ENCODE assay signal across 8 cellular contexts in the genomic region with DNA sequence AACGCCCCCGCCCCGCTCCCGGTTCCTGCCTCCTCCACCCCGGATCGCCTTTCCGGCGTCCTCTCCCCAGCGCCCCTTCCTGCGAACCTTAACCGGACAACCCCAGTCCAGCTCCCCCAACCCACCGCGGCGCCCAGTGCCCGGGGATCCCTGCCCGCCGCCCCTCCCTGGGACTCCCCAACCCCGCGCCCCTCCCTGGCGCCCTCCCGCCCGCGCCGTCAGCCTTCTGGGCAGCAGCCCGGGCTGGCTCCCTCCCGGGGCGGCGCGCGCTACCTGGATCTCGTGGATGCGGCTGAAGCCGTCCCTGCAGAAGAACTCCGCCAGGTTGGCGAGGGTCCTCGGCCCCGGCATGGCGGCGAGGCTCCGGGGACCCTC. TPM values are rescaled to one million over a fixed set of nuclear protein-coding genes. Genes with fewer than 3 reads are reported as not detected.
A peak's percentile ranks its signal among the peaks of the same experiment; 100 is the strongest.
DNase-seq lines count a peak whose midpoint lies in the region; ATAC-seq, FAIRE-seq and TF ChIP-seq lines count a peak whose summit lies in the region.

No MANE protein-coding gene starts in this region.

- no peaks in the 10 kb centered on the region for H3K79me2 ChIP-seq in SK-N-SH (ENCODE audit: insufficient read depth)

- peak overlapping the region; percentile 84 for H3K4me2 ChIP-seq in SK-N-SH

- H3K27ac Mint-ChIP-seq in CD4-positive, alpha-beta T cell: no peak overlapping the region

- ATAC-seq in left cardiac atrium (peak; percentile 45 to 57), HG03520 (IDR thresholded peaks at IDR 0.05; ENCODE audit: unreplicated experiment) (no peak), HG02884 (IDR thresholded peaks at IDR 0.05; ENCODE audit: unreplicated experiment) (no peak), GM21737 (IDR thresholded peaks at IDR 0.05; ENCODE audit: unreplicated experiment) (no peak)
- no peak for ATAC-seq in CD4-positive, alpha-beta T cell (ENCODE audit: poor library complexity)

- no peak overlapping the region for H3K27ac ChIP-seq in SK-N-SH (ENCODE audit: low read depth in 2 of 2, low read length in 1 of 2)
- H3K27ac ChIP-seq in CD4-positive, alpha-beta T cell (ENCODE audit: low read depth, low read length): no peak overlapping the region

- H3K9me3 Mint-ChIP-seq in CD4-positive, alpha-beta T cell: peaks cover 2% of the 10 kb centered on the region

- no peak overlapping the region for H3K9ac ChIP-seq in SK-N-SH

- peaks cover 22% of the 10 kb centered on the region for H3K27me3 ChIP-seq in SK-N-SH (ENCODE audit: insufficient read depth)
- peaks cover 63% of the 10 kb centered on the region for H3K27me3 ChIP-seq in CD4-positive, alpha-beta T cell (ENCODE audit: control insufficient read depth, insufficient read depth, low read length)

- DNase-seq in H54 (ENCODE audit: insufficient read length, low spot score) (no peak), SK-N-SH (peak; percentile 82), left cardiac atrium (no peak), skeletal muscle cell (ENCODE audit: low read depth) (no peak)
- DNase-seq in CD4-positive, alpha-beta T cell: no peak

- peaks cover 70% of the 10 kb centered on the region for H3K27me3 Mint-ChIP-seq in CD4-positive, alpha-beta T cell

- H3K4me3 ChIP-seq in SK-N-SH (ENCODE audit: low read depth in 2 of 2, low read length in 1 of 2) (peak overlapping the region; percentile 50 to 57), skeletal muscle cell (ENCODE audit: low read depth, low read length) (peak overlapping the region; percentile 61)

- no peak for TF ChIP-seq RAD21 in SK-N-SH (IDR thresholded peaks at IDR 0.05; ENCODE audit: low read length)

- no peaks in the 10 kb centered on the region for H3K36me3 ChIP-seq in SK-N-SH (replicated peaks in 1 of 2; ENCODE audit: control insufficient read depth in 1 of 2, insufficient read depth in 2 of 2, low read length in 1 of 2)

- peaks cover 19% of the 10 kb centered on the region for H3K4me1 Mint-ChIP-seq in CD4-positive, alpha-beta T cell (ENCODE audit: low read depth)

- no peak overlapping the region for H2AFZ ChIP-seq in SK-N-SH (ENCODE audit: low read depth)

- H3F3A ChIP-seq in SK-N-SH (replicated peaks; ENCODE audit: insufficient read depth): no peaks in the 10 kb centered on the region

- intact Hi-C loops in left cardiac atrium (cut with DNase I): no loop called here
- intact Hi-C loops in CD4-positive, alpha-beta T cell (cut with DNase I, micrococcal nuclease): no loop called here

- H4K20me1 ChIP-seq in SK-N-SH (ENCODE audit: insufficient read depth): no peaks in the 10 kb centered on the region

- H3K4me1 ChIP-seq in SK-N-SH (ENCODE audit: control insufficient read depth in 1 of 2, insufficient read depth in 2 of 2, low read depth in 1 of 2, low read length in 1 of 2): peaks cover 0 to 4% of the 10 kb centered on the region in 2 experiments; a peak in 1 of 4 replicates

- no peak for TF ChIP-seq EP300 in SK-N-SH (IDR thresholded peaks at IDR 0.05; ENCODE audit: borderline replicate concordance in 1 of 2, low read depth in 1 of 2, low read length in 1 of 2)

- POLR2A ChIA-PET in SK-N-SH (lab: Yijun Ruan, JAX): no interaction called here
- POLR2A ChIA-PET in CD4-positive, alpha-beta T cell (lab: Charles Lee): no interaction called here

- no peak for TF ChIP-seq CTCF in SK-N-SH (IDR thresholded peaks at IDR 0.05)
- no peak for TF ChIP-seq CTCF in CD4-positive, alpha-beta T cell (IDR thresholded peaks at IDR 0.05)

- no peak for FAIRE-seq in H54 (lab: Jason Lieb, UNC)

- no peaks in the 10 kb centered on the region for H3K9me3 ChIP-seq in SK-N-SH
- peaks cover 11% of the 10 kb centered on the region for H3K9me3 ChIP-seq in CD4-positive, alpha-beta T cell (ENCODE audit: control insufficient read depth, low read length)

- peak; percentile 4; the same call in 1 of the 2 replicates for TF ChIP-seq POLR2A in H54 (IDR thresholded peaks at IDR 0.05; ENCODE audit: low read depth, low read length)

- 4% methylated on average over 12 of the region's 40 CpGs for WGBS in SK-N-SH (ENCODE audit: low lambda C conversion rate)

- no peaks in the 10 kb centered on the region for H3K36me3 Mint-ChIP-seq in CD4-positive, alpha-beta T cell (ENCODE audit: low read depth)

- H3K4me3 Mint-ChIP-seq in CD4-positive, alpha-beta T cell: no peak overlapping the region

- CTCF ChIA-PET in SK-N-SH (lab: Yijun Ruan, JAX): interaction anchor here (0.8 to 1.1 kb wide), 2 partner anchors 23 to 105 kb away, joined by 3 to 4 read pairs; no protein-coding TSS in a partner anchor
- CTCF ChIA-PET in CD4-positive, alpha-beta T cell (lab: Charles Lee): no interaction called here

- no peaks in the 10 kb centered on the region for H3K9me2 ChIP-seq in SK-N-SH

TF ChIP-seq in SK-N-SH, 30 proteins besides CTCF, POLR2A, EP300 and RAD21:
- TF ChIP-seq GABPA (IDR thresholded peaks at IDR 0.05; ENCODE audit: low read depth) (no peak), TAF1 (IDR thresholded peaks at IDR 0.05; ENCODE audit: borderline replicate concordance, low read depth, low read length) (no peak), TCF12 (IDR thresholded peaks at IDR 0.05) (no peak)
- TF ChIP-seq, protein P1, sequence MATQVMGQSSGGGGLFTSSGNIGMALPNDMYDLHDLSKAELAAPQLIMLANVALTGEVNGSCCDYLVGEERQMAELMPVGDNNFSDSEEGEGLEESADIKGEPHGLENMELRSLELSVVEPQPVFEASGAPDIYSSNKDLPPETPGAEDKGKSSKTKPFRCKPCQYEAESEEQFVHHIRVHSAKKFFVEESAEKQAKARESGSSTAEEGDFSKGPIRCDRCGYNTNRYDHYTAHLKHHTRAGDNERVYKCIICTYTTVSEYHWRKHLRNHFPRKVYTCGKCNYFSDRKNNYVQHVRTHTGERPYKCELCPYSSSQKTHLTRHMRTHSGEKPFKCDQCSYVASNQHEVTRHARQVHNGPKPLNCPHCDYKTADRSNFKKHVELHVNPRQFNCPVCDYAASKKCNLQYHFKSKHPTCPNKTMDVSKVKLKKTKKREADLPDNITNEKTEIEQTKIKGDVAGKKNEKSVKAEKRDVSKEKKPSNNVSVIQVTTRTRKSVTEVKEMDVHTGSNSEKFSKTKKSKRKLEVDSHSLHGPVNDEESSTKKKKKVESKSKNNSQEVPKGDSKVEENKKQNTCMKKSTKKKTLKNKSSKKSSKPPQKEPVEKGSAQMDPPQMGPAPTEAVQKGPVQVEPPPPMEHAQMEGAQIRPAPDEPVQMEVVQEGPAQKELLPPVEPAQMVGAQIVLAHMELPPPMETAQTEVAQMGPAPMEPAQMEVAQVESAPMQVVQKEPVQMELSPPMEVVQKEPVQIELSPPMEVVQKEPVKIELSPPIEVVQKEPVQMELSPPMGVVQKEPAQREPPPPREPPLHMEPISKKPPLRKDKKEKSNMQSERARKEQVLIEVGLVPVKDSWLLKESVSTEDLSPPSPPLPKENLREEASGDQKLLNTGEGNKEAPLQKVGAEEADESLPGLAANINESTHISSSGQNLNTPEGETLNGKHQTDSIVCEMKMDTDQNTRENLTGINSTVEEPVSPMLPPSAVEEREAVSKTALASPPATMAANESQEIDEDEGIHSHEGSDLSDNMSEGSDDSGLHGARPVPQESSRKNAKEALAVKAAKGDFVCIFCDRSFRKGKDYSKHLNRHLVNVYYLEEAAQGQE (IDR thresholded peaks at IDR 0.05; ENCODE audit: low read depth, low read length): no peak

RNA-seq across cellular contexts. Expression of gene CYP27C1, which starts 0.4 kb away (rescaled TPM):
- 0.03 TPM in 1 of 2 replicates, not detected in the other for polyA plus RNA-seq in SK-N-SH (2012; rRNA removed)
- 0.03 TPM in 2 replicates for polyA plus RNA-seq in SK-N-SH (2012; cell fraction: cytosol; rRNA removed)
- polyA plus RNA-seq in SK-N-SH (2012; cell fraction: nucleus; rRNA removed): not detected in 2 replicates
- under 1 TPM; 0.21 TPM for total RNA-seq in left cardiac atrium
- total RNA-seq in CD4-positive, alpha-beta T cell: not detected

Comparison
In these comparisons a context has a peak if more than half of its experiments do, and no peak if none do; other contexts are left out.
1. ATAC-seq: peak in left cardiac atrium (2 of 2); none in HG03520 (single experiment), CD4-positive, alpha-beta T cell (single experiment), HG02884 (single experiment) and GM21737 (single experiment).